Comparison of ENCODE assay signal across 21 cellular contexts in genomic region chr6:56293756-56294155, GRCh38. TPM values are rescaled to one million over a fixed set of nuclear protein-coding genes. Genes with fewer than 3 reads are reported as not detected.
"Had no signal": no experiment of that assay in that cellular context is flagged by ENCODE, and none has a peak within 500 bp of the region (broad histone marks: within the 10 kb centered on the region; RNA-seq: fewer than 3 reads in every experiment).

No MANE protein-coding gene starts in this region.

- H3K27ac ChIP-seq: coronary artery, foreskin keratinocyte, left ventricle myocardium inferior, right atrium auricular region, thyroid gland, upper lobe of right lung had no signal

- H3K36me3 ChIP-seq: left ventricle myocardium inferior, right atrium auricular region, thyroid gland, upper lobe of right lung had no signal

- H3K36me3 Mint-ChIP-seq: activated CD4-positive, alpha-beta memory T cell treated with anti-CD3 and anti-CD28 coated beads for 36 hours; activated naive CD8-positive, alpha-beta T cell treated with anti-CD3 and anti-CD28 coated beads for 36 hours; mesothelial cell of epicardium; naive thymus-derived CD8-positive, alpha-beta T cell had no signal

- DNase-seq: activated CD4-positive, alpha-beta memory T cell treated with anti-CD3 and anti-CD28 coated beads for 36 hours; activated CD4-positive, alpha-beta T cell treated with anti-CD3 and anti-CD28 coated beads for 4 hours; activated CD4-positive, CD25-positive, alpha-beta regulatory T cell; activated naive CD4-positive, alpha-beta T cell treated with Interleukin-2 at 50 U/mL for 16 hours; activated naive CD8-positive, alpha-beta T cell treated with anti-CD3 and anti-CD28 coated beads for 36 hours; activated T-cell treated with anti-CD3 and anti-CD28 coated beads, Interleukin-2, amount 50 U/mL, for 48 hours; amniotic stem cell; cerebellar nuclear complex; foreskin keratinocyte; kidney glomerular epithelial cell; left ventricle myocardium inferior; naive thymus-derived CD8-positive, alpha-beta T cell; stimulated activated CD4-positive, alpha-beta T cell treated with anti-CD3 and anti-CD28 coated beads, Interleukin-4, amount 100 ng/mL, for 4 hours; stimulated activated naive CD8-positive, alpha-beta T cell treated with anti-CD3 and anti-CD28 coated beads, Interleukin-15, Interleukin-2, amounts not matched to agents 100 U/mL and 50 U/mL, for 24 hours; T-helper 17 cell; thyroid gland; upper lobe of right lung had no signal

- H3K4me1 Mint-ChIP-seq: activated naive CD8-positive, alpha-beta T cell treated with anti-CD3 and anti-CD28 coated beads for 36 hours; naive thymus-derived CD8-positive, alpha-beta T cell; T-helper 17 cell had no signal

- H3K27ac Mint-ChIP-seq: activated CD4-positive, alpha-beta memory T cell treated with anti-CD3 and anti-CD28 coated beads for 36 hours; activated naive CD8-positive, alpha-beta T cell treated with anti-CD3 and anti-CD28 coated beads for 36 hours; mesothelial cell of epicardium; naive thymus-derived CD8-positive, alpha-beta T cell; progenitor cell of endocrine pancreas; T-helper 17 cell had no signal

- H3K4me1 ChIP-seq: thyroid gland, upper lobe of right lung had no signal

- H3K27me3 Mint-ChIP-seq: activated CD4-positive, alpha-beta memory T cell treated with anti-CD3 and anti-CD28 coated beads for 36 hours; activated naive CD8-positive, alpha-beta T cell treated with anti-CD3 and anti-CD28 coated beads for 36 hours; progenitor cell of endocrine pancreas; T-helper 17 cell had no signal

- H3K4me3 ChIP-seq: coronary artery, left ventricle myocardium inferior, right atrium auricular region, thyroid gland, upper lobe of right lung had no signal

- H3K9me3 Mint-ChIP-seq: activated CD4-positive, alpha-beta memory T cell treated with anti-CD3 and anti-CD28 coated beads for 36 hours; activated naive CD8-positive, alpha-beta T cell treated with anti-CD3 and anti-CD28 coated beads for 36 hours had no signal

- H3K27me3 ChIP-seq: foreskin keratinocyte, right atrium auricular region, thyroid gland, upper lobe of right lung had no signal

- H3K9me3 ChIP-seq: left ventricle myocardium inferior, right atrium auricular region, thyroid gland, upper lobe of right lung had no signal

- H3K4me3 Mint-ChIP-seq: activated CD4-positive, alpha-beta memory T cell treated with anti-CD3 and anti-CD28 coated beads for 36 hours; activated naive CD8-positive, alpha-beta T cell treated with anti-CD3 and anti-CD28 coated beads for 36 hours; mesothelial cell of epicardium; naive thymus-derived CD8-positive, alpha-beta T cell; T-helper 17 cell had no signal

- ATAC-seq: foreskin keratinocyte; naive thymus-derived CD8-positive, alpha-beta T cell; stimulated activated naive CD8-positive, alpha-beta T cell treated with anti-CD3 and anti-CD28 coated beads, Interleukin-15, Interleukin-2, amounts not matched to agents 100 U/mL and 50 U/mL, for 24 hours; T-helper 17 cell; upper lobe of right lung had no signal

RNA-seq across cellular contexts. Expression of gene COL21A1, which starts 46.4 kb away (rescaled TPM):
- total RNA-seq: activated CD4-positive, alpha-beta memory T cell treated with anti-CD3 and anti-CD28 coated beads for 36 hours; activated naive CD8-positive, alpha-beta T cell treated with anti-CD3 and anti-CD28 coated beads for 36 hours; naive thymus-derived CD8-positive, alpha-beta T cell; T-helper 17 cell had no signal
- polyA plus RNA-seq: naive thymus-derived CD8-positive, alpha-beta T cell had no signal
